In the genomic region with DNA sequence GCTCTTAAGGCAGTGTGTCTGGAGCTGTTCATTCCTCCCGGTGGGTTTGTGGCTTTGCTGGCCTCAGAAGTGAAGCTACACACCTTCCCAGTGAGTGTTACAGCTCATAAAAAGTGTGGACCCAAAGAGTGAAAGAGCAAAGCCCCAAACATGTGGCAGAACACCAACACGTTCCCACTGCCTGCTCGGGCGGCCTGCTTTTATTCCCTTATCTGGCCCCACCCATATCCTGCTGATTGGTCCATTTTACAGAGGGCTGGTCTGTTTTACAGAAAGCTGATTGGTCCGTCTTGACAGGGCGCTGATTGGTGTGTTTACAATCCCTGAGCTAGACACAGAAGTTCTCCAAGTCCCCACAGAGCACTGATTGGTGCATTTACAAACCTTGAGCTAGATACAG, we compare ENCODE assay signal across 1 cellular context.
TF ChIP-seq lines count a peak whose summit lies in the region.

No MANE protein-coding gene starts in this region.

TF ChIP-seq in IMR-90, 13 proteins besides CTCF, POLR2A, EP300 and RAD21 (continued from another document):
- no peak for TF ChIP-seq USF2 (IDR thresholded peaks at IDR 0.05; ENCODE audit: low read depth, low read length)
- TF ChIP-seq MAZ (IDR thresholded peaks at IDR 0.05; ENCODE audit: borderline replicate concordance, low read depth, low read length): no peak
- no peak for TF ChIP-seq RFX5 (IDR thresholded peaks at IDR 0.05; ENCODE audit: low read depth, low read length)
- TF ChIP-seq CEBPB (IDR thresholded peaks at IDR 0.05; ENCODE audit: low read depth, low read length): no peak
- no peak for TF ChIP-seq SMC3 (IDR thresholded peaks at IDR 0.05; ENCODE audit: low read depth, low read length)
- no peak for TF ChIP-seq MXI1 (IDR thresholded peaks at IDR 0.05; ENCODE audit: borderline replicate concordance, low read depth, low read length)
